Comparison of ENCODE assay signal across 23 cellular contexts in genomic region chr18:69597561-69597960, GRCh38.
"Had no signal": no experiment of that assay in that cellular context is flagged by ENCODE, and none has a peak within 500 bp of the region (broad histone marks: within the 10 kb centered on the region; RNA-seq: fewer than 3 reads in every experiment).

No MANE protein-coding gene starts in this region.

- DNase-seq: colonic mucosa; cortex of kidney; dermis blood vessel endothelial cell; dorsolateral prefrontal cortex; effector CD4-positive, alpha-beta T cell; effector CD8-positive, alpha-beta T cell; effector memory CD4-positive, alpha-beta T cell; effector memory CD8-positive, alpha-beta T cell; endodermal cell; erythroblast; esophagus squamous epithelium; foreskin fibroblast; foreskin keratinocyte; foreskin melanocyte; gastrocnemius medialis; glutamatergic neuron; head of caudate nucleus; heart left ventricle; heart right ventricle had no signal

- H3K4me1 ChIP-seq: colonic mucosa, esophagus muscularis mucosa, esophagus squamous epithelium, foreskin keratinocyte, gastrocnemius medialis, gastroesophageal sphincter, heart left ventricle, heart right ventricle had no signal

- H3K27me3 ChIP-seq: colonic mucosa, dorsolateral prefrontal cortex, esophagus muscularis mucosa, esophagus squamous epithelium, foreskin keratinocyte, gastrocnemius medialis, gastroesophageal sphincter, heart left ventricle, heart right ventricle had no signal

- H3K27ac ChIP-seq: colonic mucosa, coronary artery, dorsolateral prefrontal cortex, epithelial cell of prostate, esophagus muscularis mucosa, esophagus squamous epithelium, foreskin keratinocyte, gastrocnemius medialis, gastroesophageal sphincter, heart left ventricle, heart right ventricle had no signal

- H3K9me3 ChIP-seq: colonic mucosa, gastrocnemius medialis had no signal

- H3K4me3 ChIP-seq: colonic mucosa, coronary artery, dorsolateral prefrontal cortex, esophagus muscularis mucosa, esophagus squamous epithelium, gastrocnemius medialis, gastroesophageal sphincter, heart left ventricle, heart right ventricle had no signal

- H3K36me3 ChIP-seq: colonic mucosa, esophagus muscularis mucosa, esophagus squamous epithelium, gastrocnemius medialis, gastroesophageal sphincter, heart left ventricle, heart right ventricle had no signal
